In genomic region chr17:50911890-50912289, GRCh38 we compare ENCODE assay signal across 15 cellular contexts. TPM values are rescaled to one million over a fixed set of nuclear protein-coding genes. Genes with fewer than 3 reads are reported as not detected.
DNase-seq lines count a peak whose midpoint lies in the region; ATAC-seq and TF ChIP-seq lines count a peak whose summit lies in the region.
"Had no signal": no experiment of that assay in that cellular context is flagged by ENCODE, and none has a peak within 500 bp of the region (broad histone marks: within the 10 kb centered on the region; RNA-seq: fewer than 3 reads in every experiment).

No MANE protein-coding gene starts in this region.

- TF ChIP-seq CTCF in C4-2B (conservative IDR thresholded peaks at IDR 0.05) (no peak), WTC11 (IDR thresholded peaks at IDR 0.05) (no peak), neutrophil (IDR thresholded peaks at IDR 0.05) (no peak), foreskin keratinocyte (conservative IDR thresholded peaks at IDR 0.05) (no peak)

- no peaks in the 10 kb centered on the region for H3K36me3 ChIP-seq in neutrophil
- H3K36me3 ChIP-seq: brain microvascular endothelial cell had no signal

- H3K4me3 ChIP-seq in neutrophil (ENCODE audit: low read depth in 1 of 2, low read length in 1 of 2): no peak overlapping the region

- ATAC-seq in WTC11: peak; percentile 75
- no peak for ATAC-seq in foreskin keratinocyte
- ATAC-seq: activated T-cell treated with anti-CD3 and anti-CD28 coated beads, Interleukin-2, amount 50 U/mL, for 72 hours had no signal

- H3K27ac Mint-ChIP-seq in WTC11: no peak overlapping the region; the same call in 1 of the 2 replicates
- H3K27ac Mint-ChIP-seq: activated naive CD8-positive, alpha-beta T cell treated with anti-CD3 and anti-CD28 coated beads for 36 hours; activated T-cell treated with anti-CD3 and anti-CD28 coated beads, Interleukin-2, amount 50 U/mL, for 72 hours had no signal

- no peaks in the 10 kb centered on the region for H3K36me3 Mint-ChIP-seq in WTC11
- H3K36me3 Mint-ChIP-seq: activated naive CD8-positive, alpha-beta T cell treated with anti-CD3 and anti-CD28 coated beads for 36 hours had no signal

- H3K27me3 Mint-ChIP-seq in WTC11 (ENCODE audit: low read depth): no peaks in the 10 kb centered on the region
- H3K27me3 Mint-ChIP-seq: activated naive CD8-positive, alpha-beta T cell treated with anti-CD3 and anti-CD28 coated beads for 36 hours had no signal

- DNase-seq in ELF-1 (ENCODE audit: low read depth, low spot score) (peak; percentile 56), WTC11 (ENCODE audit: low spot score) (no peak), foreskin keratinocyte (no peak), GF-D8 (lab: John Stamatoyannopoulos, UW) (no peak), NCI-H128 (lab: John Stamatoyannopoulos, UW; ENCODE audit: unreplicated experiment) (no peak)
- DNase-seq: activated CD4-positive, alpha-beta T cell treated with anti-CD3 and anti-CD28 coated beads, Interleukin-2, amount 50 U/mL, for 4 hours; activated naive CD8-positive, alpha-beta T cell treated with anti-CD3 and anti-CD28 coated beads for 36 hours; activated T-cell treated with anti-CD3 and anti-CD28 coated beads, Interleukin-2, amount 50 U/mL, for 72 hours; brain microvascular endothelial cell; foreskin melanocyte; MM.1S; NCI-H187 treated with DMSO at 0.1 percent for 48 hours; stimulated activated CD4-positive, alpha-beta T cell treated with anti-CD3 and anti-CD28 coated beads, Interleukin-2, amount 100 ng/mL, for 24 hours had no signal

- peaks cover 56% of the 10 kb centered on the region for H3K4me1 Mint-ChIP-seq in WTC11

- peaks cover 57 to 65% of the 10 kb centered on the region in 2 experiments for H3K4me1 ChIP-seq in neutrophil (ENCODE audit: control insufficient read depth in 1 of 2, insufficient read depth in 1 of 2, low read depth in 1 of 2, low read length in 1 of 2)
- no peaks in the 10 kb centered on the region for H3K4me1 ChIP-seq in foreskin keratinocyte

- H3K9me3 Mint-ChIP-seq in WTC11: no peaks in the 10 kb centered on the region
- H3K9me3 Mint-ChIP-seq: activated T-cell treated with anti-CD3 and anti-CD28 coated beads, Interleukin-2, amount 50 U/mL, for 72 hours had no signal

- H3K27ac ChIP-seq in C4-2B (peak overlapping the region; percentile 7; the same call in 1 of the 2 replicates), neutrophil (peak overlapping the region; percentile 95), foreskin keratinocyte (no peak overlapping the region)
- H3K27ac ChIP-seq: brain microvascular endothelial cell had no signal

- CTCF ChIA-PET in WTC11 (lab: Charles Lee): interaction anchor here (0.5 to 1.5 kb wide), 17 partner anchors 9 to 186 kb away, joined by 3 to 15 read pairs (median 5); partner anchors contain the start of gene TOB1

- POLR2A ChIA-PET in WTC11 (lab: Charles Lee): interaction anchor here (0.5 to 2.0 kb wide), 5 partner anchors 9 to 46 kb away, joined by 3 to 8 read pairs (median 6); partner anchors contain the start of gene TOB1

- H3K9me3 ChIP-seq in neutrophil: no peaks in the 10 kb centered on the region

- no peak overlapping the region for H3K4me3 Mint-ChIP-seq in WTC11
- H3K4me3 Mint-ChIP-seq: activated naive CD8-positive, alpha-beta T cell treated with anti-CD3 and anti-CD28 coated beads for 36 hours; activated T-cell treated with anti-CD3 and anti-CD28 coated beads, Interleukin-2, amount 50 U/mL, for 72 hours had no signal

- no peaks in the 10 kb centered on the region for H3K27me3 ChIP-seq in neutrophil
- H3K27me3 ChIP-seq in foreskin keratinocyte: no peaks in the 10 kb centered on the region

TF ChIP-seq in WTC11, 78 proteins besides CTCF, POLR2A, EP300 and RAD21:
- TF ChIP-seq CBFB (CRISPR knock-in tag; IDR thresholded peaks at IDR 0.05; ENCODE audit: low read depth) (no peak), CREB1 (CRISPR knock-in tag; IDR thresholded peaks at IDR 0.05) (no peak), TEAD4 (CRISPR knock-in tag; IDR thresholded peaks at IDR 0.05) (no peak), ZNF232 (CRISPR knock-in tag; IDR thresholded peaks at IDR 0.05) (no peak), ZNF416 (CRISPR knock-in tag; IDR thresholded peaks at IDR 0.05) (no peak), OVOL2 (CRISPR knock-in tag; IDR thresholded peaks at IDR 0.05; ENCODE audit: borderline replicate concordance) (no peak), ZNF532 (CRISPR knock-in tag; IDR thresholded peaks at IDR 0.05; ENCODE audit: borderline replicate concordance) (no peak), SMAD4 (CRISPR knock-in tag; IDR thresholded peaks at IDR 0.05) (no peak), ARID4B (CRISPR knock-in tag; IDR thresholded peaks at IDR 0.05; ENCODE audit: borderline replicate concordance) (no peak), SMAD3 (CRISPR knock-in tag; IDR thresholded peaks at IDR 0.05; ENCODE audit: borderline replicate concordance) (no peak), TCF7 (CRISPR knock-in tag; IDR thresholded peaks at IDR 0.05; ENCODE audit: low read depth) (no peak), KAT7 (CRISPR knock-in tag; IDR thresholded peaks at IDR 0.05; ENCODE audit: borderline replicate concordance) (no peak), FOXP1 (CRISPR knock-in tag; IDR thresholded peaks at IDR 0.05; ENCODE audit: borderline replicate concordance) (no peak), ZNF396 (CRISPR knock-in tag; IDR thresholded peaks at IDR 0.05; ENCODE audit: borderline replicate concordance) (no peak), MYBL2 (CRISPR knock-in tag; IDR thresholded peaks at IDR 0.05) (no peak), EMX1 (CRISPR knock-in tag; IDR thresholded peaks at IDR 0.05) (no peak), CDX4 (CRISPR knock-in tag; IDR thresholded peaks at IDR 0.05; ENCODE audit: borderline replicate concordance) (no peak)

RNA-seq across cellular contexts. Expression of gene TOB1, which starts 45.7 kb away (rescaled TPM):
- 33.5 to 37.9 TPM (median 36.0 TPM) in 3 replicates for total RNA-seq in WTC11 (2021)
- 45.2 and 49.1 TPM in 2 replicates for total RNA-seq in foreskin keratinocyte
- 31.7 and 35.3 TPM in 2 replicates for polyA plus RNA-seq in foreskin keratinocyte
